In genomic region chr20:39103732-39104131, GRCh38 we compare ENCODE assay signal across 25 cellular contexts.
DNase-seq lines count a peak whose midpoint lies in the region; ATAC-seq, FAIRE-seq and TF ChIP-seq lines count a peak whose summit lies in the region.
"Had no signal": no experiment of that assay in that cellular context is flagged by ENCODE, and none has a peak within 500 bp of the region (broad histone marks: within the 10 kb centered on the region; RNA-seq: fewer than 3 reads in every experiment).

No MANE protein-coding gene starts in this region.

- intact Hi-C loops in right cardiac atrium (cut with DNase I): no loop called here
- intact Hi-C loops in PC-9 (cut with micrococcal nuclease; ENCODE audit: unreplicated experiment): no loop called here
- intact Hi-C loops in colonic mucosa (cut with DNase I): no loop called here

- H4K20me1 ChIP-seq in PC-9 (ENCODE audit: insufficient read depth): no peaks in the 10 kb centered on the region
- H4K20me1 ChIP-seq: BLaER1 treated with 17β-estradiol and CSF1 and Interleukin-3, amounts not matched to agents 10 nM and 100 nM had no signal

- DNase-seq in cardiac muscle cell (ENCODE audit: low read depth in 1 of 2, low spot score in 1 of 2) (peak in 1 of 2 donors; percentile 29), right cardiac atrium (no peak), NCI-H446 treated with DMSO at 0.1 percent for 48 hours (lab: John Stamatoyannopoulos, UW) (peak; percentile 8), choroid plexus epithelial cell (ENCODE audit: low read depth) (peak; percentile 23), PC-9 (no peak), colonic mucosa (no peak), frontal cortex (ENCODE audit: low spot score in 2 of 2) (no peak)
- DNase-seq: activated CD4-positive, alpha-beta memory T cell treated with anti-CD3 and anti-CD28 coated beads, Interleukin-2, amount 10 ng/mL, durations not matched to agents 7 days and 5 days; activated gamma-delta T cell; activated T-cell treated with anti-CD3 and anti-CD28 coated beads for 4 hours; Calu3; dermis blood vessel endothelial cell; Kasumi-1; mammary epithelial cell; NCI-H1092 treated with DMSO at 0.1 percent for 48 hours; NCI-H1930; stimulated activated CD4-positive, alpha-beta T cell treated with anti-CD3 and anti-CD28 coated beads, Interleukin-1b, Interleukin-23, amount 100 ng/mL, for 48 hours; T-helper 9 cell had no signal

- TF ChIP-seq CTCF in cardiac muscle cell (IDR thresholded peaks at IDR 0.05; ENCODE audit: low read depth, low read length) (peak; percentile 12), choroid plexus epithelial cell (conservative IDR thresholded peaks at IDR 0.05; ENCODE audit: low read depth, low read length) (peak; percentile 33), PC-9 (conservative IDR thresholded peaks at IDR 0.05) (no peak), colonic mucosa (IDR thresholded peaks at IDR 0.05) (no peak)

- H3K9ac ChIP-seq in colonic mucosa (ENCODE audit: low read depth in 2 of 2, low read length in 2 of 2): no peak overlapping the region
- H3K9ac ChIP-seq: BLaER1 treated with 17β-estradiol and CSF1 and Interleukin-3, amounts not matched to agents 10 nM and 100 nM had no signal

- H3K79me2 ChIP-seq in PC-9 (ENCODE audit: low read depth): no peaks in the 10 kb centered on the region

- H3K27ac ChIP-seq in cardiac muscle cell (no peak overlapping the region), right cardiac atrium (ENCODE audit: low read length) (no peak overlapping the region), PC-9 (no peak overlapping the region), colonic mucosa (no peak overlapping the region)
- H3K27ac ChIP-seq: A549; BLaER1 treated with 17β-estradiol and CSF1 and Interleukin-3, amounts not matched to agents 10 nM and 100 nM; prostate gland; RWPE1; SK-N-MC had no signal

- no peaks in the 10 kb centered on the region for H3K9me2 ChIP-seq in PC-9 (ENCODE audit: insufficient read depth)

- no peaks in the 10 kb centered on the region for H3K36me3 ChIP-seq in cardiac muscle cell
- H3K36me3 ChIP-seq in PC-9 (ENCODE audit: low read depth): no peaks in the 10 kb centered on the region
- no peaks in the 10 kb centered on the region for H3K36me3 ChIP-seq in colonic mucosa
- H3K36me3 ChIP-seq: BLaER1 treated with 17β-estradiol and CSF1 and Interleukin-3, amounts not matched to agents 10 nM and 100 nM; prostate gland had no signal

- H3K4me2 ChIP-seq in PC-9: no peak overlapping the region
- H3K4me2 ChIP-seq: A549; BLaER1 treated with 17β-estradiol and CSF1 and Interleukin-3, amounts not matched to agents 10 nM and 100 nM had no signal

- no peak overlapping the region for H3K4me3 ChIP-seq in cardiac muscle cell
- H3K4me3 ChIP-seq in right cardiac atrium (ENCODE audit: low read length): no peak overlapping the region
- no peak overlapping the region for H3K4me3 ChIP-seq in choroid plexus epithelial cell (ENCODE audit: low read depth, low read length)
- no peak overlapping the region for H3K4me3 ChIP-seq in PC-9
- no peak overlapping the region for H3K4me3 ChIP-seq in colonic mucosa
- H3K4me3 ChIP-seq: A549; BLaER1 treated with 17β-estradiol and CSF1 and Interleukin-3, amounts not matched to agents 10 nM and 100 nM; prostate gland; SK-N-MC had no signal

- BruUV-seq in PC-9 (replicated peaks; lab: Mats Ljungman, UMichigan): no TSS peak

- H2AFZ ChIP-seq in PC-9: no peak overlapping the region

- POLR2A ChIA-PET in PC-9 (lab: Charles Lee; ENCODE audit: unreplicated experiment): no interaction called here

- no peaks in the 10 kb centered on the region; the same call in 1 of the 2 replicates for H3F3A ChIP-seq in PC-9 (ENCODE audit: insufficient read depth, low read depth)

- ATAC-seq in right cardiac atrium: no peak
- no peak for ATAC-seq in esophagus mucosa
- ATAC-seq: A549 had no signal

- H3K4me1 ChIP-seq in cardiac muscle cell (ENCODE audit: low read depth) (no peaks in the 10 kb centered on the region), right cardiac atrium (ENCODE audit: control insufficient read depth, insufficient read depth, low read length) (no peaks in the 10 kb centered on the region), PC-9 (replicated peaks; ENCODE audit: insufficient read depth) (peaks cover 19% of the 10 kb centered on the region), colonic mucosa (no peaks in the 10 kb centered on the region)
- H3K4me1 ChIP-seq: prostate gland had no signal

- H3K9me3 ChIP-seq in cardiac muscle cell (ENCODE audit: low read depth) (no peaks in the 10 kb centered on the region), right cardiac atrium (ENCODE audit: control insufficient read depth, low read length) (peaks cover 1% of the 10 kb centered on the region), PC-9 (ENCODE audit: insufficient read depth, low read depth) (peaks cover 13% of the 10 kb centered on the region), colonic mucosa (no peaks in the 10 kb centered on the region)
- H3K9me3 ChIP-seq: A549, prostate gland had no signal

- H3K27me3 ChIP-seq in cardiac muscle cell (no peaks in the 10 kb centered on the region), right cardiac atrium (ENCODE audit: control insufficient read depth, insufficient read depth) (no peaks in the 10 kb centered on the region), PC-9 (ENCODE audit: insufficient read depth, low read depth) (peaks cover 27% of the 10 kb centered on the region), colonic mucosa (no peaks in the 10 kb centered on the region)
- H3K27me3 ChIP-seq: BLaER1 treated with 17β-estradiol and CSF1 and Interleukin-3, amounts not matched to agents 10 nM and 100 nM had no signal

- no peak for FAIRE-seq in frontal cortex (lab: Jason Lieb, UNC)
- FAIRE-seq: A549, G401.6 had no signal

- CTCF ChIA-PET in PC-9 (lab: Charles Lee): no interaction called here

- WGBS in right cardiac atrium: 92% methylated on average over 1 of the region's 1 CpG

Comparison
In these comparisons a context has a peak if more than half of its experiments do, and no peak if none do; other contexts are left out.
1. DNase-seq: peak in NCI-H446 treated with DMSO at 0.1 percent for 48 hours (single experiment) and choroid plexus epithelial cell (single experiment); none in right cardiac atrium (0 of 3), PC-9 (0 of 2), colonic mucosa (single experiment) and frontal cortex (0 of 2).
2. CTCF ChIP-seq: peak in cardiac muscle cell (single experiment) and choroid plexus epithelial cell (single experiment); none in PC-9 (single experiment) and colonic mucosa (single experiment).